ENCODE assay signal across 8 cellular contexts in the genomic region with DNA sequence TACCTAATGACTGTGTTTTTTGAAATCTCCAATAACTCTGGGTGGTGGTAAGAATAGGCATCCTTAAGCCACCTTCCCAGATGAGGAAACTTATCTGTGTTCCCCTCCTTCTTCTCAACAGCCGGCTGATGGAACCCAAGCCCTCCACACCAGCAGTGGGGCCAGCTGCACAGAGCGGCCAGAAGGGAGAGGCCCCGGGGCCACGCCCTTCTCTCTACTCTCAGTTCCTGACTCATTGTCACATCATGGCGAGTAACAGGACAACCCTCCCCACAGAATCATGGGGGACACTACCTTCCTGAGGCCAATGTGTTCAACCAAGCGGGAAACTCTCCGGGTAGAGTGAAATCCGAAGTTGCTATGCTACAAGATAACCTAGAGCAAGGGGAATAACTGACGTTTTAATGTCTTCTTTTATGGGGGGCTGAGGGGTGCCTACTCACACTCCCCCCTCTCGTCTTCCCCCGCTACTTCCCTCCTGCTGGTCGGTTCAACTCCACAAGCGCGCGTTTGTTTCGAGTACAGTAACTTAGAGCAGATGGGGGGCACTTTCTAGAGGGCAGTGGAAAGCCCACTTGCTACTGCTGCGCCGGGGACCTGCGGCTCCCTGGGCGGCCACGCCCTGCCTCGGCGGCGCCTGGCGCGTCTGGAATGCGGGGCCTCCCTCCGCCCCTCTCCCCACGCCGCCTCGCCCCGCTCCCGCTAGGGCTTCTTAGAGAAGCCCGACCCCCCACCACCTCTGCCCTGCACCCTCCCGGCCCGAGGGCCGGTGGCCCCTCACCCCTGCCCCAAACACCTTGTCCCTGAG. TPM values are rescaled to one million over a fixed set of nuclear protein-coding genes. Genes with fewer than 3 reads are reported as not detected.
DNase-seq lines count a peak whose midpoint lies in the region; ATAC-seq and TF ChIP-seq lines count a peak whose summit lies in the region.

No MANE protein-coding gene starts in this region.

- no peaks in the 10 kb centered on the region for H3K27me3 Mint-ChIP-seq in natural killer cell (ENCODE audit: low read depth in 2 of 2)

- peaks cover 0 to 3% of the 10 kb centered on the region in 2 donors for H3K9me3 Mint-ChIP-seq in natural killer cell

- H3K4me3 Mint-ChIP-seq in natural killer cell: peak overlapping the region; percentile 84

- intact Hi-C loops in natural killer cell (cut with micrococcal nuclease): loop anchor here (5.0 kb wide), 2 partner anchors 185 to 445 kb away; no protein-coding TSS in a partner anchor

- peaks cover 8% of the 10 kb centered on the region for H3K4me1 ChIP-seq in urinary bladder (ENCODE audit: insufficient read depth)

- H3K36me3 Mint-ChIP-seq in natural killer cell: no peaks in the 10 kb centered on the region

- peak overlapping the region; percentile 53 to 93 for H3K27ac Mint-ChIP-seq in natural killer cell

- H3K27ac ChIP-seq in urinary bladder (ENCODE audit: low read depth): peak overlapping the region; percentile 98

- no peak for TF ChIP-seq CTCF in natural killer cell (IDR thresholded peaks at IDR 0.05)

- H3K36me3 ChIP-seq in urinary bladder (ENCODE audit: insufficient read depth): no peaks in the 10 kb centered on the region

- peak overlapping the region; percentile 98 for H3K4me3 ChIP-seq in urinary bladder (ENCODE audit: low read depth, low read length)

- WGBS in urinary bladder: 1% methylated on average over 37 of the region's 37 CpGs

- H3K4me1 Mint-ChIP-seq in natural killer cell: peaks cover 48 to 57% of the 10 kb centered on the region in 2 donors

- DNase-seq in SKM-1 treated with dmso at 0.1 percent for 144 hours (lab: John Stamatoyannopoulos, UW; ENCODE audit: unreplicated experiment) (peak; percentile 22), SKM-1 (lab: John Stamatoyannopoulos, UW; ENCODE audit: unreplicated experiment) (no peak), NCI-H510A treated with DMSO at 0.1 percent for 48 hours (lab: John Stamatoyannopoulos, UW) (peak; percentile 28), activated T-cell treated with anti-CD3 and anti-CD28 coated beads for 1 hour (ENCODE audit: low read depth) (peak; percentile 19), natural killer cell (peak; percentile 27)

- ATAC-seq in HG02884 (IDR thresholded peaks at IDR 0.05; ENCODE audit: unreplicated experiment) (peak; percentile 72), esophagus mucosa (peak; percentile 44), natural killer cell (peak; percentile 26 to 52 (median 43))

RNA-seq across cellular contexts. Expression of a gene that starts 0.6 kb away (rescaled TPM):
- total RNA-seq in esophagus mucosa: 2,122 TPM
- total RNA-seq in natural killer cell: 100 to 1,000 TPM; 132 to 230 (median 155) TPM
- total RNA-seq in urinary bladder: 906 TPM
- polyA plus RNA-seq in urinary bladder: 562 TPM
